In genomic region chr15:33639968-33640367, GRCh38 we compare ENCODE assay signal across 14 cellular contexts.
DNase-seq lines count a peak whose midpoint lies in the region; ATAC-seq and TF ChIP-seq lines count a peak whose summit lies in the region.
"Had no signal": no experiment of that assay in that cellular context is flagged by ENCODE, and none has a peak within 500 bp of the region (broad histone marks: within the 10 kb centered on the region; RNA-seq: fewer than 3 reads in every experiment).

No MANE protein-coding gene starts in this region.

- intact Hi-C loops in OCI-LY7 (cut with micrococcal nuclease; ENCODE audit: unreplicated experiment): no loop called here

- H3K36me3 ChIP-seq in OCI-LY7 (ENCODE audit: insufficient read depth, low read length) (no peaks in the 10 kb centered on the region), upper lobe of left lung (no peaks in the 10 kb centered on the region)

- H3K4me3 ChIP-seq in OCI-LY7 (ENCODE audit: low read depth, low read length, poor library complexity, severe bottlenecking) (no peak overlapping the region), upper lobe of left lung (no peak overlapping the region)
- H3K4me3 ChIP-seq: coronary artery had no signal

- ATAC-seq in upper lobe of left lung (ENCODE audit: low FRiP score in 2 of 2): no peak

- H4K20me1 ChIP-seq in OCI-LY7 (ENCODE audit: insufficient read depth, low read length): no peaks in the 10 kb centered on the region

- TF ChIP-seq EP300 in upper lobe of left lung (IDR thresholded peaks at IDR 0.05): no peak

- H2AFZ ChIP-seq in OCI-LY7 (ENCODE audit: low read length): peak overlapping the region; percentile 1; the same call in 1 of the 2 replicates

- H3K4me2 ChIP-seq in OCI-LY7 (ENCODE audit: low read length): no peak overlapping the region

- POLR2A ChIA-PET in OCI-LY7 (lab: Charles Lee): interaction anchor here (0.8 kb wide), 1 partner anchor 24 kb away, joined by 3 read pairs; no protein-coding TSS in a partner anchor

- CTCF ChIA-PET in OCI-LY7 (lab: Charles Lee; ENCODE audit: unreplicated experiment): no interaction called here

- no TSS peak for BruUV-seq in OCI-LY7 (replicated peaks; lab: Mats Ljungman, UMichigan)

- no peak for TF ChIP-seq POLR2A in upper lobe of left lung (IDR thresholded peaks at IDR 0.05)

- H3K27ac ChIP-seq in OCI-LY7 (ENCODE audit: low read depth, low read length, poor library complexity, severe bottlenecking): no peak overlapping the region
- no peak overlapping the region for H3K27ac ChIP-seq in upper lobe of left lung
- H3K27ac ChIP-seq: coronary artery had no signal

- peak; percentile 4 for DNase-seq in DMS153 treated with DMSO at 0.1 percent for 48 hours (lab: John Stamatoyannopoulos, UW; ENCODE audit: unreplicated experiment)
- peak; percentile 12 for DNase-seq in NCI-H1105 (lab: John Stamatoyannopoulos, UW)
- DNase-seq in OCI-LY7 (ENCODE audit: low spot score): peak; percentile 17
- peak; percentile 6 for DNase-seq in medulla oblongata (ENCODE audit: extremely low spot score)
- no peak for DNase-seq in activated naive CD4-positive, alpha-beta T cell treated with anti-CD3 and anti-CD28 coated beads, Interleukin-2, amount 50 U/mL, for 16 hours
- no peak for DNase-seq in SIG-M5 (lab: John Stamatoyannopoulos, UW)
- DNase-seq in upper lobe of left lung: no peak
- no peak for DNase-seq in dermis blood vessel endothelial cell
- DNase-seq: activated CD8-positive, alpha-beta memory T cell treated with anti-CD3 and anti-CD28 coated beads for 24 hours; aorta; KG1; NCI-H1694 treated with DMSO at 0.1 percent for 48 hours; small intestine had no signal

- no peaks in the 10 kb centered on the region for H3K9me3 ChIP-seq in OCI-LY7 (ENCODE audit: low read length)
- H3K9me3 ChIP-seq in upper lobe of left lung: no peaks in the 10 kb centered on the region

- no peaks in the 10 kb centered on the region for H3K9me2 ChIP-seq in OCI-LY7 (ENCODE audit: insufficient read depth, low read length)

- no peak for TF ChIP-seq CTCF in OCI-LY7 (conservative IDR thresholded peaks at IDR 0.05; ENCODE audit: low read length)
- TF ChIP-seq CTCF in upper lobe of left lung (IDR thresholded peaks at IDR 0.05): no peak

- 27 to 29% methylated on average over 6 of the region's 6 CpGs for WGBS in upper lobe of left lung, 2 donors

- no peaks in the 10 kb centered on the region for H3K79me2 ChIP-seq in OCI-LY7 (ENCODE audit: insufficient read depth, low read depth, low read length)

- H3K27me3 ChIP-seq in upper lobe of left lung: no peaks in the 10 kb centered on the region

- H3K4me1 ChIP-seq in OCI-LY7 (ENCODE audit: insufficient read depth, low read length, poor library complexity, severe bottlenecking): no peaks in the 10 kb centered on the region
- no peaks in the 10 kb centered on the region for H3K4me1 ChIP-seq in upper lobe of left lung

Comparison
In these comparisons a context has a peak if more than half of its experiments do, and no peak if none do; other contexts are left out.
1. DNase-seq: peak in DMS153 treated with DMSO at 0.1 percent for 48 hours (single experiment), NCI-H1105 (single experiment), OCI-LY7 (single experiment) and medulla oblongata (single experiment); none in activated naive CD4-positive, alpha-beta T cell treated with anti-CD3 and anti-CD28 coated beads, Interleukin-2, amount 50 U/mL, for 16 hours (single experiment), SIG-M5 (single experiment), upper lobe of left lung (0 of 2) and dermis blood vessel endothelial cell (single experiment).